In genomic region chr10:104337985-104338735, GRCh38 we compare ENCODE assay signal across 8 cellular contexts. TPM values are rescaled to one million over a fixed set of nuclear protein-coding genes. Genes with fewer than 3 reads are reported as not detected.
DNase-seq lines count a peak whose midpoint lies in the region; ATAC-seq and TF ChIP-seq lines count a peak whose summit lies in the region.

Gene ITPRIP (minus strand): TSS chr10:104338465. CDS start chr10:104316051, 22,414 bp downstream.

- H3K4me1 Mint-ChIP-seq in neural crest cell, result peaks cover 33% of the 10 kb centered on the region

- peak; percentile 58 for DNase-seq in RPMI8226
- peak; percentile 56 for DNase-seq in activated T-helper 9 cell treated with anti-CD3 and anti-CD28 coated beads, Interleukin-2, amount 50 U/mL, for 16 hours (ENCODE audit: low read depth)
- DNase-seq in fibroblast of the aortic adventitia (ENCODE audit: low read depth), result peak; percentile 91
- DNase-seq in neural crest cell (ENCODE audit: low read depth, low spot score), result peak; percentile 59
- DNase-seq in suprapubic skin (ENCODE audit: low spot score in 2 of 2), result peak in 1 of 2 donors; percentile 93

- H3K27me3 ChIP-seq in BLaER1 treated with 17β-estradiol and CSF1 and Interleukin-3, amounts not matched to agents 10 nM and 100 nM, result peaks cover 0 to 14% (median 9%) of the 10 kb centered on the region in 11 experiments; a peak in 11 of 22 replicates
- H3K27me3 ChIP-seq in suprapubic skin, result no peaks in the 10 kb centered on the region

- TF ChIP-seq POLR2A in suprapubic skin (IDR thresholded peaks at IDR 0.05), result peak; percentile 44 to 71

- peak within 1 kb of the TSS; percentile 94 for H3K4me3 Mint-ChIP-seq in neural crest cell

- H3K27ac Mint-ChIP-seq in neural crest cell (ENCODE audit: unreplicated experiment), result peak within 1 kb of the TSS; percentile 99

- H4K20me1 ChIP-seq in BLaER1 treated with 17β-estradiol and CSF1 and Interleukin-3, amounts not matched to agents 10 nM and 100 nM, result peaks cover 31 to 49% (median 38%) of the 10 kb centered on the region in 11 experiments

- no peaks in the 10 kb centered on the region for H3K9me3 ChIP-seq in BLaER1 treated with 17β-estradiol and CSF1 and Interleukin-3, amounts not matched to agents 10 nM and 100 nM (replicated peaks in 1 of 11)
- H3K9me3 ChIP-seq in suprapubic skin, result no peaks in the 10 kb centered on the region

- peak within 1 kb of the TSS; percentile 84 to 99 (median 97) for H3K4me2 ChIP-seq in BLaER1 treated with 17β-estradiol and CSF1 and Interleukin-3, amounts not matched to agents 10 nM and 100 nM

- H3K36me3 Mint-ChIP-seq in neural crest cell (ENCODE audit: low read depth), result no peaks in the 10 kb centered on the region

- TF ChIP-seq CTCF in fibroblast of the aortic adventitia (IDR thresholded peaks at IDR 0.05; ENCODE audit: insufficient read depth, low read length) (peak; percentile 37), neural crest cell (conservative IDR thresholded peaks at IDR 0.05) (peak; percentile 47), suprapubic skin (IDR thresholded peaks at IDR 0.05) (no peak)

- H3K27me3 Mint-ChIP-seq in neural crest cell (ENCODE audit: low read depth), result peaks cover 82% of the 10 kb centered on the region

- peaks cover 5 to 29% (median 18%) of the 10 kb centered on the region in 11 experiments; a peak in 16 of 22 replicates for H3K36me3 ChIP-seq in BLaER1 treated with 17β-estradiol and CSF1 and Interleukin-3, amounts not matched to agents 10 nM and 100 nM
- H3K36me3 ChIP-seq in suprapubic skin, result no peaks in the 10 kb centered on the region

- H3K4me3 ChIP-seq in BLaER1 treated with 17β-estradiol and CSF1 and Interleukin-3, amounts not matched to agents 10 nM and 100 nM, result peak within 1 kb of the TSS; percentile 77 to 99 (median 89)
- H3K4me3 ChIP-seq in fibroblast of the aortic adventitia (ENCODE audit: low read depth, low read length) (peak within 1 kb of the TSS; percentile 92), suprapubic skin (peak within 1 kb of the TSS; percentile 72)

- ATAC-seq in GM19043 (IDR thresholded peaks at IDR 0.05; ENCODE audit: low read depth, unreplicated experiment) (peak; percentile 62), HG03354 (IDR thresholded peaks at IDR 0.05; ENCODE audit: poor library complexity, severe bottlenecking, unreplicated experiment) (peak; percentile 74)

- H3K4me1 ChIP-seq in BLaER1 treated with 17β-estradiol and CSF1 and Interleukin-3, amounts not matched to agents 10 nM and 100 nM, result peaks cover 50 to 61% (median 55%) of the 10 kb centered on the region in 10 experiments
- peaks cover 62% of the 10 kb centered on the region for H3K4me1 ChIP-seq in suprapubic skin

- no peaks in the 10 kb centered on the region for H3K9me3 Mint-ChIP-seq in neural crest cell

- H3K27ac ChIP-seq in BLaER1 treated with 17β-estradiol and CSF1 and Interleukin-3, amounts not matched to agents 10 nM and 100 nM, result peak within 1 kb of the TSS; percentile 93 to 100 (median 97)
- H3K27ac ChIP-seq in suprapubic skin, result peak within 1 kb of the TSS; percentile 95

- 0% methylated on average over 7 of the region's 70 CpGs for WGBS in suprapubic skin

- peak within 1 kb of the TSS; percentile 93 to 99 (median 97) for H3K9ac ChIP-seq in BLaER1 treated with 17β-estradiol and CSF1 and Interleukin-3, amounts not matched to agents 10 nM and 100 nM

- no peak for TF ChIP-seq EP300 in suprapubic skin (IDR thresholded peaks at IDR 0.05)

RNA-seq across cellular contexts. Expression of gene ITPRIP, which starts in this region (rescaled TPM):
- 6.2 and 15.7 TPM in 2 replicates for total RNA-seq in fibroblast of the aortic adventitia (ENCODE audit: low replicate concordance)
- total RNA-seq in neural crest cell, result 14.9 and 15.6 TPM in 2 replicates
- 100 to 1,000 TPM in 3 of 4 donors, 10 to 100 TPM in 1; 98.5 to 217 (median 191) TPM for total RNA-seq in suprapubic skin

Comparison
In these comparisons a context has a peak if more than half of its experiments do, and no peak if none do; other contexts are left out.
1. CTCF ChIP-seq: peak in fibroblast of the aortic adventitia (single experiment) and neural crest cell (single experiment); none in suprapubic skin (0 of 2).
2. Peak in every context shown above with its lines, with median percentiles within 50 percentile points of each other: H3K4me3 ChIP-seq.